ENCODE assay signal across 23 cellular contexts in genomic region chr3:9198805-9199386, GRCh38. TPM values are rescaled to one million over a fixed set of nuclear protein-coding genes. Genes with fewer than 3 reads are reported as not detected.
A peak's percentile ranks its signal among the peaks of the same experiment; 100 is the strongest.
DNase-seq lines count a peak whose midpoint lies in the region; ATAC-seq and TF ChIP-seq lines count a peak whose summit lies in the region.
"Had no signal": no experiment of that assay in that cellular context is flagged by ENCODE, and none has a peak within 500 bp of the region (broad histone marks: within the 10 kb centered on the region; RNA-seq: fewer than 3 reads in every experiment).

No MANE protein-coding gene starts in this region.

- H3K4me3 ChIP-seq in trophoblast cell (ENCODE audit: low read depth, low read length): no peak overlapping the region
- H3K4me3 ChIP-seq: coronary artery, thyroid gland had no signal

- no peak overlapping the region; a peak in 1 of 5 replicates for H3K4me3 Mint-ChIP-seq in H9
- H3K4me3 Mint-ChIP-seq: natural killer cell treated with Interleukin-12 subunit alpha and Interleukin-12 subunit beta and Interleukin-15 and Interleukin-18, amount 100 ng/mL, for 72 hours; stimulated activated effector memory CD8-positive, alpha-beta T cell treated with anti-CD3 and anti-CD28 coated beads, Interleukin-12 subunit alpha, Interleukin-12 subunit beta, amount 100 ng/mL, for 72 hours had no signal

- H4K12ac ChIP-seq in trophoblast cell (ENCODE audit: low read depth, low read length): no peak overlapping the region

- H3K4me1 Mint-ChIP-seq in H9: peaks cover 49 to 76% of the 10 kb centered on the region in 2 experiments
- H3K4me1 Mint-ChIP-seq: stimulated activated effector memory CD8-positive, alpha-beta T cell treated with anti-CD3 and anti-CD28 coated beads, Interleukin-12 subunit alpha, Interleukin-12 subunit beta, amount 100 ng/mL, for 72 hours had no signal

- H2BK5ac ChIP-seq in H9 (ENCODE audit: insufficient read length, low read length) (no peak overlapping the region), trophoblast cell (ENCODE audit: low read depth, low read length, poor library complexity) (no peak overlapping the region)

- H3K79me2 ChIP-seq in H9 (ENCODE audit: insufficient read depth, low read length) (no peaks in the 10 kb centered on the region), trophoblast cell (ENCODE audit: control insufficient read depth, insufficient read depth, low read length, poor library complexity) (no peaks in the 10 kb centered on the region)

- H2AFZ ChIP-seq in H9 (ENCODE audit: low read length): no peak overlapping the region
- no peak overlapping the region for H2AFZ ChIP-seq in trophoblast cell (ENCODE audit: insufficient read depth, low read length, poor library complexity)

- H2BK12ac ChIP-seq in H9 (ENCODE audit: insufficient read length, low read depth, low read length) (no peak overlapping the region), trophoblast cell (ENCODE audit: low read length) (no peak overlapping the region)

- H3K18ac ChIP-seq in H9 (ENCODE audit: insufficient read length, low read depth, low read length) (no peak overlapping the region), trophoblast cell (ENCODE audit: low read length) (no peak overlapping the region)

- H4K20me1 ChIP-seq in H9 (ENCODE audit: control insufficient read depth, insufficient read depth, insufficient read length): no peaks in the 10 kb centered on the region

- H3K36me3 Mint-ChIP-seq in H9 (ENCODE audit: insufficient read depth in 1 of 3, low read depth in 3 of 3): no peaks in the 10 kb centered on the region; a peak in 1 of 7 replicates
- H3K36me3 Mint-ChIP-seq: natural killer cell treated with Interleukin-12 subunit alpha and Interleukin-12 subunit beta and Interleukin-15 and Interleukin-18, amount 100 ng/mL, for 72 hours; stimulated activated effector memory CD8-positive, alpha-beta T cell treated with anti-CD3 and anti-CD28 coated beads, Interleukin-12 subunit alpha, Interleukin-12 subunit beta, amount 100 ng/mL, for 72 hours had no signal

- peak overlapping the region; percentile 15 to 78 (median 30); a peak in 3 of 7 replicates for H3K27ac Mint-ChIP-seq in H9
- H3K27ac Mint-ChIP-seq: natural killer cell treated with Interleukin-12 subunit alpha and Interleukin-12 subunit beta and Interleukin-15 and Interleukin-18, amount 100 ng/mL, for 72 hours; stimulated activated effector memory CD8-positive, alpha-beta T cell treated with anti-CD3 and anti-CD28 coated beads, Interleukin-12 subunit alpha, Interleukin-12 subunit beta, amount 100 ng/mL, for 72 hours had no signal

- no peak for DNase-seq in H9
- peak; percentile 28 for DNase-seq in amniotic epithelial cell (ENCODE audit: low read depth)
- peak in 22 of 42 donors; percentile 20 to 70 (median 48) for DNase-seq in head of caudate nucleus
- peak in 29 of 56 donors; percentile 16 to 68 (median 38) for DNase-seq in nucleus accumbens (lab: John Stamatoyannopoulos, UW)
- no peak for DNase-seq in trophoblast cell
- no peak for DNase-seq in ACHN
- no peak for DNase-seq in foreskin keratinocyte
- DNase-seq: activated CD4-positive, alpha-beta T cell treated with anti-CD3 and anti-CD28 coated beads, Interleukin-2, amount 50 U/mL, for 4 hours; AML-193; aorta; COR-L47; DND-41; kidney glomerular epithelial cell; NCI-H1694 treated with DMSO at 0.1 percent for 48 hours; NCI-H2227 treated with DMSO at 0.1 percent for 48 hours; NK-92 treated with Interleukin-12 subunit alpha and Interleukin-12 subunit beta, amount 100 ng/mL, for 24 hours; retina; SW 1271; thyroid gland had no signal

- no peak overlapping the region for H4K8ac ChIP-seq in H9 (replicated peaks; ENCODE audit: insufficient read length, low read depth, low read length)
- no peak overlapping the region for H4K8ac ChIP-seq in trophoblast cell (ENCODE audit: low read depth, low read length)

- ATAC-seq in foreskin keratinocyte: no peak
- ATAC-seq: stimulated activated effector memory CD8-positive, alpha-beta T cell treated with anti-CD3 and anti-CD28 coated beads, Interleukin-12 subunit alpha, Interleukin-12 subunit beta, amount 100 ng/mL, for 72 hours had no signal

- H3K36me3 ChIP-seq in trophoblast cell (ENCODE audit: control insufficient read depth in 1 of 2, insufficient read depth in 2 of 2, low read length in 2 of 2): no peaks in the 10 kb centered on the region
- H3K36me3 ChIP-seq: thyroid gland had no signal

- 0 out of 2 replicates have a peak, but pooled peaks cover 2% of the 10 kb centered on the region for H3K4me1 ChIP-seq in H9 (ENCODE audit: insufficient read depth, low read length)
- peaks cover 0 to 2% of the 10 kb centered on the region in 2 experiments for H3K4me1 ChIP-seq in trophoblast cell (ENCODE audit: control insufficient read depth in 1 of 2, insufficient read depth in 2 of 2, low read length in 2 of 2)
- peaks cover 10% of the 10 kb centered on the region for H3K4me1 ChIP-seq in foreskin keratinocyte

- H3K27ac ChIP-seq in H9 (ENCODE audit: insufficient read length, low read depth, low read length): no peak overlapping the region
- no peak overlapping the region for H3K27ac ChIP-seq in trophoblast cell (ENCODE audit: low read depth, low read length)
- H3K27ac ChIP-seq in foreskin keratinocyte: no peak overlapping the region
- H3K27ac ChIP-seq: coronary artery, thyroid gland had no signal

- no peak overlapping the region for H4K5ac ChIP-seq in H9 (ENCODE audit: insufficient read length, low read depth, low read length)

- no CpG with 5 or more reads among the region's 13 CpGs for WGBS in H9 (ENCODE audit: extremely low coverage, insufficient read length, low lambda C conversion rate)
- no CpG with 5 or more reads among the region's 13 CpGs for WGBS in trophoblast cell (ENCODE audit: extremely low coverage, insufficient coverage, insufficient read length)

- in situ Hi-C loops in ACHN (cut with HindIII; ENCODE audit: low pct_ligation_motif_present, low pct_unique_long_range_greater_than_20kb, low sequenced_read_pairs): no loop called here

- H3K4me2 ChIP-seq in H9 (ENCODE audit: insufficient read depth, insufficient read length, low read length) (no peak overlapping the region), trophoblast cell (ENCODE audit: low read length) (no peak overlapping the region)

- no peak overlapping the region for H3T11ph ChIP-seq in H9 (ENCODE audit: low read length)

- H3K23me2 ChIP-seq in H9 (ENCODE audit: insufficient read length, low read depth, low read length, poor library complexity, severe bottlenecking): peaks cover under 1% of the 10 kb centered on the region

- no peak overlapping the region for H2BK20ac ChIP-seq in H9 (ENCODE audit: low read depth, low read length, poor library complexity, severe bottlenecking)

- no peak overlapping the region for H3K56ac ChIP-seq in H9 (ENCODE audit: insufficient read length, low read depth, low read length)

- no peaks in the 10 kb centered on the region for H3K27me3 Mint-ChIP-seq in H9 (ENCODE audit: low read depth)

- no peak overlapping the region for H3K9ac ChIP-seq in H9 (ENCODE audit: extremely low read depth, insufficient read length, low read length)
- no peak overlapping the region for H3K9ac ChIP-seq in trophoblast cell (ENCODE audit: low read length)

- no peak overlapping the region for H3K23ac ChIP-seq in H9 (ENCODE audit: insufficient read length, low read depth, low read length)
- H3K23ac ChIP-seq in trophoblast cell (ENCODE audit: low read length): no peak overlapping the region

- H3K79me1 ChIP-seq in H9 (ENCODE audit: insufficient read depth, low read depth, low read length, poor library complexity, severe bottlenecking) (no peaks in the 10 kb centered on the region), trophoblast cell (ENCODE audit: low read length) (no peaks in the 10 kb centered on the region)

- H2BK120ac ChIP-seq in H9 (ENCODE audit: low read depth, low read length, poor library complexity, severe bottlenecking) (no peak overlapping the region), trophoblast cell (ENCODE audit: insufficient read depth, low read length, poor library complexity) (no peak overlapping the region)

- H3K14ac ChIP-seq in H9 (ENCODE audit: insufficient read depth, low read length) (no peak overlapping the region), trophoblast cell (ENCODE audit: low read length) (no peak overlapping the region)

- no peak overlapping the region for H2AK5ac ChIP-seq in H9 (ENCODE audit: insufficient read length, low read length)
- no peak overlapping the region for H2AK5ac ChIP-seq in trophoblast cell (ENCODE audit: low read length)

- H3K27me3 ChIP-seq in H9 (ENCODE audit: insufficient read depth, low read length) (no peaks in the 10 kb centered on the region), trophoblast cell (ENCODE audit: insufficient read depth, low read length) (no peaks in the 10 kb centered on the region), foreskin keratinocyte (no peaks in the 10 kb centered on the region)
- H3K27me3 ChIP-seq: thyroid gland had no signal

- no peak overlapping the region for H3K4ac ChIP-seq in H9 (ENCODE audit: low read depth, low read length)
- no peak overlapping the region for H3K4ac ChIP-seq in trophoblast cell (ENCODE audit: low read depth, low read length)

- TF ChIP-seq CTCF in H9 (conservative IDR thresholded peaks at IDR 0.05) (no peak), foreskin keratinocyte (conservative IDR thresholded peaks at IDR 0.05) (no peak)

- no peak overlapping the region for H4K91ac ChIP-seq in H9 (ENCODE audit: insufficient read length, low read depth, low read length)
- no peak overlapping the region for H4K91ac ChIP-seq in trophoblast cell (ENCODE audit: low read depth, low read length)

- intact Hi-C loops in head of caudate nucleus (cut with DNase I): no loop called here

- H3K9me3 ChIP-seq in H9 (ENCODE audit: control insufficient read depth, low read depth, low read length) (no peaks in the 10 kb centered on the region), trophoblast cell (ENCODE audit: insufficient read depth, low read depth, low read length) (peaks cover 3% of the 10 kb centered on the region)
- H3K9me3 ChIP-seq: thyroid gland had no signal

- no peaks in the 10 kb centered on the region for H3K9me3 Mint-ChIP-seq in H9
- H3K9me3 Mint-ChIP-seq: natural killer cell treated with Interleukin-12 subunit alpha and Interleukin-12 subunit beta and Interleukin-15 and Interleukin-18, amount 100 ng/mL, for 72 hours; stimulated activated effector memory CD8-positive, alpha-beta T cell treated with anti-CD3 and anti-CD28 coated beads, Interleukin-12 subunit alpha, Interleukin-12 subunit beta, amount 100 ng/mL, for 72 hours had no signal

- no peak overlapping the region for H2BK15ac ChIP-seq in H9 (ENCODE audit: low read depth, low read length)

RNA-seq across cellular contexts. Expression of gene SRGAP3, which starts 50.5 kb away (rescaled TPM):
- 2.6 and 3.4 TPM in 2 replicates for total RNA-seq in H9 (2021)
- 2.7 and 3.0 TPM in 2 replicates for polyA plus RNA-seq in trophoblast cell (2013)
- total RNA-seq in foreskin keratinocyte: 16.2 and 17.9 TPM in 2 replicates
- polyA plus RNA-seq in foreskin keratinocyte: 4.4 and 5.0 TPM in 2 replicates
- total RNA-seq: endothelial cell of umbilical vein had no signal

Comparison
In these comparisons a context has a peak if more than half of its experiments do, and no peak if none do; other contexts are left out.
1. DNase-seq: peak in amniotic epithelial cell (single experiment), head of caudate nucleus (22 of 42) and nucleus accumbens (29 of 56); none in H9 (single experiment), trophoblast cell (0 of 2), ACHN (single experiment) and foreskin keratinocyte (0 of 2).